In the genomic region with DNA sequence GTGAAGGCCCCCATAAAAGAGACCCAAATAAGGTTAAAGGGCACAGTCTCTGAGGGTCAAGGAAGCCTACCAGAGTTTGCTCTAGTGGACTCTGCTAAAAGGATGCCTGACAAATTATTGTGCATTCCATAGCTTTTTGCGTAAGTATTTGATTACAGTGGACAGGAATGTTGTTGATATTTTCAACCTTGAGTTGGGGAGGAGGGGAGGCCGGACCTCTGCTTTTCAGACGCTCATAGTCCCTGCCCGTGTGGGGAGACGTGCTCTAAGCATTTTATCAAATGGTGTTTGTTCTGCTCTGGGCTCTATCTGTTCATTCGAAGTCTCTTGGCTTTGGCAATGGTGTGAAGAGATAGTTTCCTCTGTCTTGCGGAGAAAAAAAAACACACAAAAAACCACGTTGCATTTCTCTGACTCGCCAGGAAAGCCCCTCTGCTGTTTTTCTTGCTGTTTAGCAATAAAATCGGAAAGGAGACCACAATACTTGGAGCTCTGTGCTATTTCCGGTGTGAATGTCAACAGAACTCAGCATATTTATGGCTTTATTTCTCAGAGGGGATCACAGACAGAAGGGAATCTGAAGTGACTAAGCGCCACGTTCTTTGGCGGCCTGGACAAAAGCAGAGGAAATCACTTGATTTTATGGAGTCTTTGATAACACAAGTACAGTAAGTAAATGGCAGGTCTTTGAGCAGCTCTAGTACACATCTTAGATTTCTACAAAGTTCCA, we compare ENCODE assay signal across 8 cellular contexts.
A peak's percentile ranks its signal among the peaks of the same experiment; 100 is the strongest.
DNase-seq lines count a peak whose midpoint lies in the region; ATAC-seq, FAIRE-seq and TF ChIP-seq lines count a peak whose summit lies in the region.

No MANE protein-coding gene starts in this region.

- H3K9me3 ChIP-seq in CD4-positive, alpha-beta memory T cell (ENCODE audit: control insufficient read depth in 1 of 2, low read length in 2 of 2), result no peaks in the 10 kb centered on the region
- no peaks in the 10 kb centered on the region for H3K9me3 ChIP-seq in naive thymus-derived CD4-positive, alpha-beta T cell (ENCODE audit: control insufficient read depth in 2 of 3, low read length in 3 of 3)

- peak overlapping the region in 4 of 8 donors; percentile 2 to 21 (median 14) for H3K4me3 Mint-ChIP-seq in CD4-positive, alpha-beta memory T cell
- H3K4me3 Mint-ChIP-seq in chondrocyte (ENCODE audit: unreplicated experiment), result peak overlapping the region; percentile 14
- peak overlapping the region in 4 of 10 donors; percentile 4 to 44 (median 18) for H3K4me3 Mint-ChIP-seq in naive thymus-derived CD4-positive, alpha-beta T cell

- peaks cover 0 to 2% of the 10 kb centered on the region in 2 donors for H3K27me3 Mint-ChIP-seq in CD4-positive, alpha-beta memory T cell
- H3K27me3 Mint-ChIP-seq in chondrocyte (ENCODE audit: low read depth), result no peaks in the 10 kb centered on the region
- H3K27me3 Mint-ChIP-seq in naive thymus-derived CD4-positive, alpha-beta T cell, result no peaks in the 10 kb centered on the region

- H3K4me3 ChIP-seq in CD4-positive, alpha-beta memory T cell (ENCODE audit: low read length in 2 of 2), result no peak overlapping the region
- no peak overlapping the region for H3K4me3 ChIP-seq in naive thymus-derived CD4-positive, alpha-beta T cell (ENCODE audit: low read length)
- no peak overlapping the region for H3K4me3 ChIP-seq in H7 (ENCODE audit: insufficient read depth, low read depth, low read length)

- in situ Hi-C loops in GM13976 (cut with MboI; ENCODE audit: low sequenced_read_pairs, unreplicated experiment), result no loop called here

- H3K4me1 Mint-ChIP-seq in CD4-positive, alpha-beta memory T cell, result peaks cover 9 to 18% (median 14%) of the 10 kb centered on the region in 4 donors
- peaks cover 17% of the 10 kb centered on the region for H3K4me1 Mint-ChIP-seq in chondrocyte (ENCODE audit: low read depth)
- H3K4me1 Mint-ChIP-seq in naive thymus-derived CD4-positive, alpha-beta T cell, result peaks cover 0 to 22% (median 12%) of the 10 kb centered on the region in 7 donors

- no peak overlapping the region for H3K27ac ChIP-seq in CD4-positive, alpha-beta memory T cell (ENCODE audit: low read depth, low read length)
- no peak overlapping the region for H3K27ac ChIP-seq in naive thymus-derived CD4-positive, alpha-beta T cell (ENCODE audit: low read depth, low read length)

- peak in 4 of 5 donors; percentile 10 to 43 (median 30) for DNase-seq in CD4-positive, alpha-beta memory T cell
- DNase-seq in LoVo (ENCODE audit: low spot score) (peak; percentile 55), chondrocyte (ENCODE audit: low spot score) (no peak), GM13976 (ENCODE audit: low spot score) (no peak), NCI-H748 (lab: John Stamatoyannopoulos, UW; ENCODE audit: unreplicated experiment) (no peak), H7 (no peak), GM19239 (ENCODE audit: insufficient read length, low spot score) (no peak)
- DNase-seq in naive thymus-derived CD4-positive, alpha-beta T cell, result peak in 3 of 9 donors; percentile 0 to 27 (median 19)

- no peaks in the 10 kb centered on the region for H3K27me3 ChIP-seq in CD4-positive, alpha-beta memory T cell (ENCODE audit: insufficient read depth, low read length)
- no peaks in the 10 kb centered on the region for H3K27me3 ChIP-seq in naive thymus-derived CD4-positive, alpha-beta T cell (ENCODE audit: control insufficient read depth in 2 of 2, insufficient read depth in 2 of 2, low read length in 2 of 2)
- no peaks in the 10 kb centered on the region for H3K27me3 ChIP-seq in H7 (ENCODE audit: control insufficient read depth, insufficient read depth, low read length)

- CTCF ChIA-PET in CD4-positive, alpha-beta memory T cell (lab: Charles Lee; ENCODE audit: partially characterized antibody), result interaction anchor here (1.4 kb wide), 1 partner anchor 97 kb away, joined by 5 read pairs; no protein-coding TSS in a partner anchor
- CTCF ChIA-PET in naive thymus-derived CD4-positive, alpha-beta T cell (lab: Charles Lee), result no interaction called here

- peak overlapping the region in 4 of 7 donors; percentile 8 to 78 (median 55) for H3K27ac Mint-ChIP-seq in CD4-positive, alpha-beta memory T cell
- H3K27ac Mint-ChIP-seq in chondrocyte (ENCODE audit: unreplicated experiment), result peak overlapping the region; percentile 85
- H3K27ac Mint-ChIP-seq in naive thymus-derived CD4-positive, alpha-beta T cell, result peak overlapping the region in 4 of 9 donors; percentile 5 to 56 (median 27)

- peaks cover 11% of the 10 kb centered on the region for H3K4me1 ChIP-seq in CD4-positive, alpha-beta memory T cell (ENCODE audit: insufficient read depth, low read length)
- H3K4me1 ChIP-seq in naive thymus-derived CD4-positive, alpha-beta T cell (ENCODE audit: control insufficient read depth in 2 of 2, insufficient read depth in 2 of 2, low read length in 2 of 2), result peaks cover 5 to 24% of the 10 kb centered on the region in 2 donors

- TF ChIP-seq CTCF in chondrocyte (IDR thresholded peaks at IDR 0.05) (no peak), GM13976 (IDR thresholded peaks at IDR 0.05; ENCODE audit: borderline replicate concordance, control extremely low read depth, extremely low read depth, insufficient read depth, missing control alignments) (no peak)

- H3K9me3 Mint-ChIP-seq in CD4-positive, alpha-beta memory T cell, result peaks cover 0 to 2% (median 0%) of the 10 kb centered on the region in 8 donors
- no peaks in the 10 kb centered on the region for H3K9me3 Mint-ChIP-seq in chondrocyte (ENCODE audit: low read depth)
- H3K9me3 Mint-ChIP-seq in naive thymus-derived CD4-positive, alpha-beta T cell, result peaks cover 0 to 3% (median 0%) of the 10 kb centered on the region in 11 donors

- FAIRE-seq in GM19239 (lab: Jason Lieb, UNC), result no peak

- intact Hi-C loops in CD4-positive, alpha-beta memory T cell (cut with micrococcal nuclease), result no loop called here
- intact Hi-C loops in naive thymus-derived CD4-positive, alpha-beta T cell (cut with micrococcal nuclease), result loop anchor here in 1 of 2 donors (1.0 kb wide), 1 partner anchor 17 kb away; no protein-coding TSS in a partner anchor

- H3K36me3 Mint-ChIP-seq in CD4-positive, alpha-beta memory T cell, result no peaks in the 10 kb centered on the region
- no peaks in the 10 kb centered on the region for H3K36me3 Mint-ChIP-seq in chondrocyte (ENCODE audit: low read depth)
- peaks cover 0 to 6% (median 0%) of the 10 kb centered on the region in 5 donors for H3K36me3 Mint-ChIP-seq in naive thymus-derived CD4-positive, alpha-beta T cell

- POLR2A ChIA-PET in CD4-positive, alpha-beta memory T cell (lab: Charles Lee; ENCODE audit: partially characterized antibody), result interaction anchor here (0.6 kb wide), 1 partner anchor 138 kb away, joined by 3 read pairs; no protein-coding TSS in a partner anchor
- POLR2A ChIA-PET in naive thymus-derived CD4-positive, alpha-beta T cell (lab: Charles Lee), result no interaction called here

- no peaks in the 10 kb centered on the region for H3K36me3 ChIP-seq in CD4-positive, alpha-beta memory T cell (ENCODE audit: insufficient read depth, low read length)
- no peaks in the 10 kb centered on the region for H3K36me3 ChIP-seq in naive thymus-derived CD4-positive, alpha-beta T cell (ENCODE audit: control insufficient read depth in 2 of 3, insufficient read depth in 3 of 3, low read length in 3 of 3)
- no peaks in the 10 kb centered on the region for H3K36me3 ChIP-seq in H7 (replicated peaks; ENCODE audit: control insufficient read depth, insufficient read depth, low read length)

- ATAC-seq in naive thymus-derived CD4-positive, alpha-beta T cell, result peak; percentile 73

Comparison
In these comparisons a context has a peak if more than half of its experiments do, and no peak if none do; other contexts are left out.
1. DNase-seq: peak in CD4-positive, alpha-beta memory T cell (4 of 5) and LoVo (single experiment); none in chondrocyte (single experiment), GM13976 (single experiment), NCI-H748 (single experiment), H7 (single experiment) and GM19239 (single experiment).